14 cellular contexts compared by ENCODE assay signal in the genomic region with DNA sequence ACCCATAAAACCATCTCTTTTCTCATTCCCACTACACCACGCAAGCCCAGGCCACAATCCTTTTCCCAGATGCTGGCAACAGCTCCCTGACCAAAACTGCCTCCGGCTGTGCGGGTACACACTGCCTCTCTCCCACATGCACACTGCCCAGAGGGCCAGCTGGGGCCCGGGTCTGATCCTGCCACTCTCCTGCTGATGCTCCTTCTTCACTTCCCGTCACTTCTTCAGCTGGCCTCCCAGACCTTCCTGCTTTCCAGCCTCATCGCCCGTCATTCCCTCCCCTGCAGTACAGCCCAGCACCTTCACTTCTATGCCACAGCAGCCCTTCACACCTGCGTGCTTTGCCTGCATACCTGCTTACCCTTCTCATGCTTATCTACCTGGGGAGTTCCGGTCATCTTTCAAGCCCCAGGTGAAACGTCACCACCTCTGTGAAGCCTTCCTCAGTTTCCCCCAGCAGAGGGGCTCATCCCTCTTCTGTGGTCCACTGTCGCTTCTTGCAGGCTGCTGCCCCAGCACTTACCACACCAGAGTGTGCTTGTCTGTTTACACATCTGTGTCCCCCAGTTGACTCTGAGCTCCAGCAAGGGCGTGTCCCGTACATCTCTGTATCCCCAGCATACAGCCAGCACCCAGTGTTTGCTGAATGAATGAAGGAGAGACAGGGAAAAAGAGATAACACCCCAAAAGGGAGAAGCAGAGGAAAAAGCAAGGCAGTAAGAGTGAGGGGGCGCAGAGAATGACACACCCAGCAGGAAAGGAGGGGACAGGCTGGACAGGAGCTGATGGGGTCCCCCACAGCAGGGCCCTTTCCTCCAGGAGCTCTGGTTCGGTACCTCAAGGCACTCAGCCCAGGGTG. TPM values are rescaled to one million over a fixed set of nuclear protein-coding genes. Genes with fewer than 3 reads are reported as not detected.
"Had no signal": no experiment of that assay in that cellular context is flagged by ENCODE, and none has a peak within 500 bp of the region (broad histone marks: within the 10 kb centered on the region; RNA-seq: fewer than 3 reads in every experiment).

No MANE protein-coding gene starts in this region.

- ATAC-seq: right lobe of liver had no signal

- H3K36me3 ChIP-seq: right lobe of liver, vagina, WERI-Rb-1 had no signal

- H3K27ac ChIP-seq: epithelial cell of prostate, hepatocyte, parathyroid adenoma, right lobe of liver, vagina, WERI-Rb-1 had no signal

- H3K9ac ChIP-seq: parathyroid adenoma had no signal

- H2AFZ ChIP-seq: hepatocyte, parathyroid adenoma had no signal

- H3K4me1 ChIP-seq: parathyroid adenoma, right lobe of liver, vagina had no signal

- H3K4me2 ChIP-seq: hepatocyte had no signal

- H3K27me3 ChIP-seq: hepatocyte, right lobe of liver, vagina had no signal

- H3K4me3 ChIP-seq: hepatocyte, right lobe of liver, vagina had no signal

- DNase-seq: activated CD4-positive, alpha-beta T cell treated with anti-CD3 and anti-CD28 coated beads for 4 hours; activated naive CD4-positive, alpha-beta T cell treated with anti-CD3 and anti-CD28 coated beads for 36 hours; central memory CD4-positive, alpha-beta T cell; cortex of kidney; effector CD8-positive, alpha-beta T cell; left ventricle myocardium superior; right lobe of liver; T-helper 9 cell; WERI-Rb-1 had no signal

- H3K79me2 ChIP-seq: hepatocyte, parathyroid adenoma had no signal

- H3K9me3 ChIP-seq: right lobe of liver, vagina had no signal

- H3K9me3 Mint-ChIP-seq: activated naive CD4-positive, alpha-beta T cell treated with anti-CD3 and anti-CD28 coated beads for 36 hours; stimulated activated naive CD8-positive, alpha-beta T cell treated with anti-CD3 and anti-CD28 coated beads, Interleukin-15, Interleukin-2, amounts not matched to agents 100 ng/mL and 50 ng/mL, for 24 hours had no signal

- H3K27ac Mint-ChIP-seq: activated naive CD4-positive, alpha-beta T cell treated with anti-CD3 and anti-CD28 coated beads for 36 hours; stimulated activated naive CD8-positive, alpha-beta T cell treated with anti-CD3 and anti-CD28 coated beads, Interleukin-15, Interleukin-2, amounts not matched to agents 100 ng/mL and 50 ng/mL, for 24 hours had no signal

- H3K4me3 Mint-ChIP-seq: activated naive CD4-positive, alpha-beta T cell treated with anti-CD3 and anti-CD28 coated beads for 36 hours; stimulated activated naive CD8-positive, alpha-beta T cell treated with anti-CD3 and anti-CD28 coated beads, Interleukin-15, Interleukin-2, amounts not matched to agents 100 ng/mL and 50 ng/mL, for 24 hours had no signal

RNA-seq across cellular contexts. Expression of a gene that starts 22.2 kb away (rescaled TPM):
- total RNA-seq: activated naive CD4-positive, alpha-beta T cell treated with anti-CD3 and anti-CD28 coated beads for 36 hours; left ventricle myocardium superior; right lobe of liver had no signal
